21 cellular contexts compared by ENCODE assay signal in the genomic region with DNA sequence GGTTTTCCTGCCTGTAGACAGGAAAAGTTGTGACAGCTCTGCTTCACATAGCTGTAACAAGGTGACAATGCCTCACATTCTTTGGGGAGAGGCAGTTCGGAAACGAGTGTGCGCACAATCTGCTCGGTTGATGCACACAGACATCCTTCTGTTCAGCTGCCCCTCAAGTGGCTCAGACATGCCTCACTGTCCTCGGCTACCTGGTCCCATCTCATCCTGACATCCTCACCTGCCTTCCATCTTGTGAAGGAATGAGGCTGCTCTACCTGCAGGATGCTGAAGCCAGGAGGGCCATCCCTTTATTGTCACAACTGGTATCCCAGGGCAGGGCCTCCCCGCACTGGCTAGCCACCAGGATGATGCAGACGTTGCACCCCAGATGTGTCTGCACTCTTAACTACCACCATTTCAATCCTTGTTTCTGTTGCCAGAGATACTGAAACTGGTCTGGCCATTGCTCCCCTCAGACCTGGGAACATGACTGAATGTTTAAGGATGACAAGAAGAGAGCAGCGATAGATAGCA.
"Had no signal": no experiment of that assay in that cellular context is flagged by ENCODE, and none has a peak within 500 bp of the region (broad histone marks: within the 10 kb centered on the region; RNA-seq: fewer than 3 reads in every experiment).

No MANE protein-coding gene starts in this region.

- H3K4me3 ChIP-seq: colonic mucosa, heart right ventricle, psoas muscle, sigmoid colon, skin epidermis, suprapubic skin, tibial artery, upper lobe of left lung, vagina had no signal

- H3K9me3 Mint-ChIP-seq: naive thymus-derived CD4-positive, alpha-beta T cell had no signal

- H3K9me3 ChIP-seq: colonic mucosa, heart right ventricle, neutrophil, psoas muscle, sigmoid colon, suprapubic skin, tibial artery, upper lobe of left lung, vagina had no signal

- H3K4me3 Mint-ChIP-seq: naive thymus-derived CD4-positive, alpha-beta T cell had no signal

- DNase-seq: colonic mucosa; dermis blood vessel endothelial cell; erythroblast; foreskin melanocyte; heart right ventricle; hypothalamus; mammary epithelial cell; naive thymus-derived CD4-positive, alpha-beta T cell; psoas muscle; sigmoid colon; stimulated activated CD4-positive, alpha-beta T cell treated with anti-CD3 and anti-CD28 coated beads, Interleukin-4, amount 100 ng/mL, for 4 hours; stimulated activated naive CD4-positive, alpha-beta T cell treated with Interleukin-2 at 50 U/mL for 16 hours; tibial artery; upper lobe of left lung had no signal

- H3K27ac ChIP-seq: colonic mucosa, heart right ventricle, neutrophil, psoas muscle, sigmoid colon, skin epidermis, suprapubic skin, tibial artery, upper lobe of left lung, vagina had no signal

- ATAC-seq: heart right ventricle; left lobe of liver; naive thymus-derived CD4-positive, alpha-beta T cell; psoas muscle had no signal

- H3K4me1 Mint-ChIP-seq: naive thymus-derived CD4-positive, alpha-beta T cell had no signal

- FAIRE-seq: endothelial cell of umbilical vein, islet of Langerhans had no signal

- H3K27me3 ChIP-seq: colonic mucosa, heart right ventricle, neutrophil, sigmoid colon, suprapubic skin, tibial artery, upper lobe of left lung, vagina had no signal

- H3K4me1 ChIP-seq: colonic mucosa, psoas muscle, sigmoid colon, upper lobe of left lung had no signal

- H3K27me3 Mint-ChIP-seq: naive thymus-derived CD4-positive, alpha-beta T cell had no signal
